ENCODE assay signal across 15 cellular contexts in genomic region chr11:110196884-110197420, GRCh38.
"Had no signal": no experiment of that assay in that cellular context is flagged by ENCODE, and none has a peak within 500 bp of the region (broad histone marks: within the 10 kb centered on the region; RNA-seq: fewer than 3 reads in every experiment).

No MANE protein-coding gene starts in this region.

- H3K9ac ChIP-seq: parathyroid adenoma had no signal

- H3K27me3 ChIP-seq: gastrocnemius medialis, heart left ventricle, neutrophil, upper lobe of right lung had no signal

- H3K9me3 ChIP-seq: gastrocnemius medialis, heart left ventricle, neutrophil, upper lobe of right lung had no signal

- H3K4me3 ChIP-seq: gastrocnemius medialis, heart left ventricle, upper lobe of right lung had no signal

- ATAC-seq: activated CD4-positive, CD25-positive, alpha-beta regulatory T cell treated with anti-CD3 and anti-CD28 coated beads, Interleukin-2, amount 50 U/mL, for 24 hours; effector memory CD8-positive, alpha-beta T cell; gastrocnemius medialis; heart left ventricle; natural killer cell; T-cell had no signal

- DNase-seq: activated CD4-positive, alpha-beta T cell treated with anti-CD3 and anti-CD28 coated beads, Interleukin-2, amount 50 U/mL, for 1 hour; activated naive CD4-positive, alpha-beta T cell; activated naive CD8-positive, alpha-beta T cell treated with anti-CD3 and anti-CD28 coated beads, Interleukin-2, amount 10 ng/mL, durations not matched to agents 7 days and 5 days; activated T-cell treated with anti-CD3 and anti-CD28 coated beads for 4 hours; effector memory CD8-positive, alpha-beta T cell; gastrocnemius medialis; heart left ventricle; natural killer cell; stimulated activated CD4-positive, alpha-beta T cell treated with anti-CD3 and anti-CD28 coated beads, Interleukin-4, amount 100 ng/mL, for 24 hours; T-cell; T-helper 9 cell; upper lobe of right lung had no signal

- H3K36me3 ChIP-seq: gastrocnemius medialis, heart left ventricle, neutrophil, upper lobe of right lung had no signal

- H3K4me1 ChIP-seq: gastrocnemius medialis, parathyroid adenoma, upper lobe of right lung had no signal

- H3K27ac ChIP-seq: gastrocnemius medialis, heart left ventricle, neutrophil, parathyroid adenoma, upper lobe of right lung had no signal
